Comparison of ENCODE assay signal across 9 cellular contexts in the genomic region with DNA sequence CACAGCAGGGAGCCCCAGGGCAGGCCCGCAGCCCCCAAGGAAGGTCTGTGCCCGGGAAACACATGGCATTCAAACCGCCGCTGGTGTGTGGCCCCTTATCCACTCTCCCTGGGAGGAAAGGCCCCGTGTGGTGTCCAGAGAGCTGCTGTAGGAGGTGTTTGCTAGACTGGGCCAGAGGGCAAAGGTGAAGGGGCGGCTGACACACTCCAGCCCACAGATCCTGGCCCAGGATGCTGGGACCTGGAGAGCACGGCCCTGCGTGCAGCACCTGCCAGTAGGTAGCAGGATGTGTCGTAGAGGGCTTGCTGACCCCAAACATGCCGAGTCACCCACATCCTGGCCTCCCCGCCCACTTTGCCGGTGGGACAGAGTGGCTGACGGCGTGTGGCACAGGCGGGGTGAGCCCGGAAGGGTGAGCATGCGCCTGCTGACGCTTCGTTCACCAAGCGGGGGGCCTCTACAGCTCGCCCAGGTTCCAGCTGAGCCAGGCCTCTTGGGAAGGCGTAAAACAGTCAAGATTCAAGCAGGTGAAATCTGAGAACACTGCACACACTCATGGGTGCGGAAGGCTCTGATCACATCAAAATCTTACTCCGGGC. TPM values are rescaled to one million over a fixed set of nuclear protein-coding genes. Genes with fewer than 3 reads are reported as not detected.
DNase-seq lines count a peak whose midpoint lies in the region; TF ChIP-seq lines count a peak whose summit lies in the region.
"Had no signal": no experiment of that assay in that cellular context is flagged by ENCODE, and none has a peak within 500 bp of the region (broad histone marks: within the 10 kb centered on the region; RNA-seq: fewer than 3 reads in every experiment).

No MANE protein-coding gene starts in this region.

- no peak for TF ChIP-seq POLR2A in suprapubic skin (IDR thresholded peaks at IDR 0.05)

- DNase-seq in MV-4-11 (lab: John Stamatoyannopoulos, UW): peak; percentile 60
- DNase-seq in astrocyte of the spinal cord (ENCODE audit: low read depth, low spot score): peak; percentile 35
- no peak for DNase-seq in suprapubic skin (ENCODE audit: low spot score in 2 of 2)
- no peak for DNase-seq in NK-92 (lab: John Stamatoyannopoulos, UW; ENCODE audit: unreplicated experiment)
- DNase-seq in H4 (ENCODE audit: low spot score): no peak
- no peak for DNase-seq in NCI-H510A treated with DMSO at 0.1 percent for 48 hours (lab: John Stamatoyannopoulos, UW)
- DNase-seq in SK-N-DZ (ENCODE audit: low spot score): no peak
- DNase-seq: DND-41 had no signal

- H3K4me3 ChIP-seq in astrocyte of the spinal cord (ENCODE audit: low read depth, low read length) (no peak overlapping the region), liver (ENCODE audit: low read depth in 1 of 3, low read length in 3 of 3) (no peak overlapping the region), suprapubic skin (no peak overlapping the region)

- TF ChIP-seq EP300 in suprapubic skin (IDR thresholded peaks at IDR 0.05): no peak

- TF ChIP-seq CTCF in astrocyte of the spinal cord (IDR thresholded peaks at IDR 0.05; ENCODE audit: low read depth, low read length) (no peak), liver (IDR thresholded peaks at IDR 0.05; ENCODE audit: low read depth, low read length, missing input control) (no peak), suprapubic skin (IDR thresholded peaks at IDR 0.05) (no peak)

- H3K27ac ChIP-seq in liver (ENCODE audit: low read depth in 1 of 2, low read length in 2 of 2) (peak overlapping the region; percentile 3 to 68), suprapubic skin (peak overlapping the region; percentile 79)

- H3K27me3 ChIP-seq in liver (ENCODE audit: control insufficient read depth in 4 of 4, insufficient read depth in 4 of 4, low read length in 3 of 4) (no peaks in the 10 kb centered on the region), suprapubic skin (no peaks in the 10 kb centered on the region)

- 79% methylated on average over 24 of the region's 24 CpGs for WGBS in liver
- 79% methylated on average over 13 of the region's 24 CpGs for WGBS in suprapubic skin

- no peak for TF ChIP-seq RAD21 in liver (IDR thresholded peaks at IDR 0.05)

- peaks cover 0 to 1% (median 0%) of the 10 kb centered on the region in 4 donors for H3K4me1 ChIP-seq in liver (ENCODE audit: control insufficient read depth in 4 of 4, insufficient read depth in 4 of 4, low read length in 3 of 4)
- H3K4me1 ChIP-seq in suprapubic skin: peaks cover 69% of the 10 kb centered on the region

- in situ Hi-C loops in astrocyte of the spinal cord (cut with HindIII; ENCODE audit: low sequenced_read_pairs): no loop called here

- H3K36me3 ChIP-seq in liver (ENCODE audit: control insufficient read depth in 4 of 4, insufficient read depth in 3 of 4, low read depth in 1 of 4, low read length in 3 of 4) (no peaks in the 10 kb centered on the region), suprapubic skin (peaks cover 13% of the 10 kb centered on the region)

- H3K9ac ChIP-seq in liver (ENCODE audit: low read depth in 1 of 2, low read length in 2 of 2): no peak overlapping the region

- H3K9me3 ChIP-seq in liver (ENCODE audit: control insufficient read depth in 4 of 4, low read length in 3 of 4) (no peaks in the 10 kb centered on the region), suprapubic skin (no peaks in the 10 kb centered on the region)

TF ChIP-seq in liver, 16 proteins besides CTCF, POLR2A, EP300 and RAD21:
- TF ChIP-seq YY1 (IDR thresholded peaks at IDR 0.05) (no peak), EGR1 (IDR thresholded peaks at IDR 0.05; ENCODE audit: low read depth in 2 of 2) (no peak), HNF4A (conservative IDR thresholded peaks at IDR 0.05) (no peak), GABPA (IDR thresholded peaks at IDR 0.05 in 1 of 2, conservative IDR thresholded peaks at IDR 0.05 in 1 of 2) (no peak), TAF1 (conservative IDR thresholded peaks at IDR 0.05) (no peak)
- TF ChIP-seq, protein P1, sequence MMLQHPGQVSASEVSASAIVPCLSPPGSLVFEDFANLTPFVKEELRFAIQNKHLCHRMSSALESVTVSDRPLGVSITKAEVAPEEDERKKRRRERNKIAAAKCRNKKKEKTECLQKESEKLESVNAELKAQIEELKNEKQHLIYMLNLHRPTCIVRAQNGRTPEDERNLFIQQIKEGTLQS (IDR thresholded peaks at IDR 0.05): no peak

RNA-seq across cellular contexts. Expression of a gene that starts 11.0 kb away (rescaled TPM):
- total RNA-seq in liver (1 to 10 TPM; 5.6 to 6.2 TPM), suprapubic skin (10 to 100 TPM; 43.4 to 75.2 (median 56.8) TPM)
- 1 to 10 TPM in 1 of 2 donors, under 1 TPM in 1; 0.74 to 2.1 TPM for polyA plus RNA-seq in liver
- 9.2 and 12.7 TPM in 2 replicates for total RNA-seq in H4 (2014; rRNA removed; shearing (Covaris generic))
- 8.8 and 13.4 TPM in 2 replicates for polyA plus RNA-seq in SK-N-DZ (2014; cell fraction: cytosol; rRNA removed)
- 54.1 and 79.0 TPM in 2 replicates for polyA plus RNA-seq in SK-N-DZ (2014; cell fraction: nucleus; rRNA removed)

Comparison
In these comparisons a context has a peak if more than half of its experiments do, and no peak if none do; other contexts are left out.
1. DNase-seq: peak in MV-4-11 (single experiment) and astrocyte of the spinal cord (single experiment); none in suprapubic skin (0 of 2), NK-92 (single experiment), H4 (single experiment), NCI-H510A treated with DMSO at 0.1 percent for 48 hours (single experiment) and SK-N-DZ (single experiment).